ENCODE assay signal across 14 cellular contexts in the genomic region with DNA sequence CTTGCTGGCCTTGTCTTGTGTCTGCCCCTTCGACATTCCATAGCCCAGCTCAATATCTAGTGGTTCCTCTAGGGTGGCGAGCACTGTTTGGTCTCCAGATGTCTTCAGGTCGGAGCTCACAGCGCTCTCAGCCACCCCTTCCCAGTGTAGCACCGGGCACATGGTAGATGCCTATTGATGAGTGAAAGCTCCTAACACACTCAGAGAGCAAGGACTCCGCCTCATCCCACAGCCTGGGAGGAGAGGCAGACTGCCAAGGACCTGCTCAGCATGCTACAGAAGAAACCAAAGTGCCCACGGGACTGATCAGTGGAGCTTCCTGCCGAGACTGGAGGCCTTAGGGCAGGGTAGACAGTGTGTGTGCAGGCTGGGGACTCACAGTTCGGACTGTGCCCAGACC. TPM values are rescaled to one million over a fixed set of nuclear protein-coding genes. Genes with fewer than 3 reads are reported as not detected.
DNase-seq lines count a peak whose midpoint lies in the region; ATAC-seq and TF ChIP-seq lines count a peak whose summit lies in the region.
"Had no signal": no experiment of that assay in that cellular context is flagged by ENCODE, and none has a peak within 500 bp of the region (broad histone marks: within the 10 kb centered on the region; RNA-seq: fewer than 3 reads in every experiment).

No MANE protein-coding gene starts in this region.

- ATAC-seq in sciatic nerve = peak; percentile 58
- ATAC-seq in GM18909 (IDR thresholded peaks at IDR 0.05; ENCODE audit: poor library complexity, unreplicated experiment) = no peak

- H3K4me3 ChIP-seq in epithelial cell of esophagus (ENCODE audit: low read length) = no peak overlapping the region
- H3K4me3 ChIP-seq: transverse colon had no signal

- intact Hi-C loops in sciatic nerve (cut with DNase I) = no loop called here

- no peak for TF ChIP-seq CTCF in epithelial cell of esophagus (IDR thresholded peaks at IDR 0.05; ENCODE audit: insufficient read depth, low read depth, low read length, missing control alignments)

- DNase-seq in DMS79 treated with DMSO at 0.1 percent for 48 hours (lab: John Stamatoyannopoulos, UW) = peak; percentile 20
- no peak for DNase-seq in DMS79 (lab: John Stamatoyannopoulos, UW)
- DNase-seq in NCI-H69 (lab: John Stamatoyannopoulos, UW) = peak; percentile 64
- peak; percentile 23 for DNase-seq in epithelial cell of esophagus (ENCODE audit: low read depth)
- DNase-seq in sciatic nerve (ENCODE audit: low spot score) = peak; percentile 61
- DNase-seq in islet precursor cell = no peak
- DNase-seq in activated gamma-delta T cell treated with Interleukin-2 at 50 U/mL for 16 hours = no peak
- DNase-seq: activated naive CD4-positive, alpha-beta T cell treated with anti-CD3 and anti-CD28 coated beads, Interleukin-2, amount 10 ng/mL, durations not matched to agents 7 days and 5 days; cortex of kidney; GOT3; NCI-H1105; transverse colon had no signal

RNA-seq across cellular contexts. Expression of gene PCSK9, which starts 10.9 kb away (rescaled TPM):
- total RNA-seq in sciatic nerve = 8.6 TPM
- total RNA-seq: T-helper 1 cell treated with Interleukin-12 subunit alpha and Interleukin-12 subunit beta and Interleukin-4 antibody, amounts not matched to agents 30 ng/mL and 1 ng/mL, for 36 hours had no signal

RNA-seq across cellular contexts. Expression of gene BSND, which starts 51.5 kb away (rescaled TPM):
- total RNA-seq in sciatic nerve = not detected
- total RNA-seq: T-helper 1 cell treated with Interleukin-12 subunit alpha and Interleukin-12 subunit beta and Interleukin-4 antibody, amounts not matched to agents 30 ng/mL and 1 ng/mL, for 36 hours; transverse colon had no signal

Comparison
In these comparisons a context has a peak if more than half of its experiments do, and no peak if none do; other contexts are left out.
1. DNase-seq: peak in DMS79 treated with DMSO at 0.1 percent for 48 hours (single experiment), NCI-H69 (single experiment), epithelial cell of esophagus (single experiment) and sciatic nerve (single experiment); none in DMS79 (single experiment), islet precursor cell (single experiment) and activated gamma-delta T cell treated with Interleukin-2 at 50 U/mL for 16 hours (single experiment).